8 cellular contexts compared by ENCODE assay signal in genomic region chr9:5437254-5438216, GRCh38. TPM values are rescaled to one million over a fixed set of nuclear protein-coding genes. Genes with fewer than 3 reads are reported as not detected.
DNase-seq lines count a peak whose midpoint lies in the region; ATAC-seq and TF ChIP-seq lines count a peak whose summit lies in the region.

TSS of gene PLGRKT (minus strand) at chr9:5437925. CDS start at chr9:5431977, 5,948 bp downstream.

- peak within 1 kb of the TSS; percentile 95 for H3K27ac ChIP-seq in C4-2B

- TF ChIP-seq CTCF in C4-2B (conservative IDR thresholded peaks at IDR 0.05), result peak; percentile 47

- ATAC-seq in GM19328 (IDR thresholded peaks at IDR 0.05; ENCODE audit: unreplicated experiment), result peak; percentile 84
- peak; percentile 79 for ATAC-seq in HG03520 (IDR thresholded peaks at IDR 0.05; ENCODE audit: unreplicated experiment)
- peak; percentile 92 for ATAC-seq in left colon

- intact Hi-C loops in left colon (cut with DNase I, micrococcal nuclease), result no loop called here

- DNase-seq in NCI-H69 (lab: John Stamatoyannopoulos, UW) (peak; percentile 97), cortex of kidney (lab: John Stamatoyannopoulos, UW) (peak; percentile 50), left colon (peak; percentile 95 to 98)
- peak; percentile 86 for DNase-seq in activated CD4-positive, alpha-beta T cell treated with anti-CD3 and anti-CD28 coated beads, Interleukin-2, amount 50 U/mL, for 1 hour
- peak; percentile 92 for DNase-seq in stimulated activated CD4-positive, alpha-beta T cell treated with anti-CD3 and anti-CD28 coated beads, Interleukin-1b, Interleukin-23, amount 100 ng/mL, for 48 hours

RNA-seq across cellular contexts. Expression of gene PLGRKT, which starts in this region (rescaled TPM):
- 10 to 100 TPM; 50.9 to 86.3 TPM for total RNA-seq in left colon

Comparison
In these comparisons a context has a peak if more than half of its experiments do, and no peak if none do; other contexts are left out.
1. Peak in every context shown above with its lines: DNase-seq, ATAC-seq and H3K27ac ChIP-seq.